Comparison of ENCODE assay signal across 8 cellular contexts in the genomic region with DNA sequence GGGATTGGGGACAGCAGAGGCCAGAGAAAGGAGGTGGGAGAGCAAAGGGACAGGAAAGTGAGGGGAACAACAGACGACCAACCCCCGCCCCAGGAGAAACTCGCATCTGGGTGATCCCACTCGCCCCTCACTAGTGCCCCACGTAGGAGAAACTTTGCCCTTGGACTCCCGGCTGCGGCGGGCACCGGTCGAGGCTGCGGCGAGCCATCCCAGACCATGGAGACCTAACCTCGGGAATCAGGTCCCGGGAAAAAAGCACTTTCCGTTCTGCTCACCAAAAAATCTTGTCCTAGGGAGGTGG. TPM values are rescaled to one million over a fixed set of nuclear protein-coding genes. Genes with fewer than 3 reads are reported as not detected.
DNase-seq lines count a peak whose midpoint lies in the region; ATAC-seq and TF ChIP-seq lines count a peak whose summit lies in the region.

No MANE protein-coding gene starts in this region.

- peaks cover 47 to 68% of the 10 kb centered on the region in 2 donors for H3K4me1 ChIP-seq in thyroid gland

- H3K27ac Mint-ChIP-seq in CD4-positive, alpha-beta T cell: peak overlapping the region; percentile 85
- H3K27ac Mint-ChIP-seq in nephron progenitor cell: no peak overlapping the region

- H3K9me3 ChIP-seq in CD4-positive, alpha-beta T cell (ENCODE audit: control insufficient read depth, low read length): no peaks in the 10 kb centered on the region
- H3K9me3 ChIP-seq in KOPT-K1 (ENCODE audit: insufficient read depth, low read length, poor library complexity, severe bottlenecking) (peaks cover 16% of the 10 kb centered on the region), thyroid gland (no peaks in the 10 kb centered on the region)

- TF ChIP-seq POLR2A in thyroid gland (IDR thresholded peaks at IDR 0.05): no peak

- POLR2A ChIA-PET in CD4-positive, alpha-beta T cell (lab: Charles Lee): interaction anchor here (1.6 to 6.8 kb wide), 9 partner anchors 8 to 186 kb away, joined by 3 to 96 read pairs (median 14); a partner anchor contains a TSS

- peak overlapping the region in 47 of 59 donors; percentile 6 to 68 (median 44) for H3K4me3 ChIP-seq in dorsolateral prefrontal cortex
- H3K4me3 ChIP-seq in thyroid gland (replicated peaks in 1 of 3): peak overlapping the region in 1 of 3 donors; percentile 33

- H3K9me3 Mint-ChIP-seq in CD4-positive, alpha-beta T cell: no peaks in the 10 kb centered on the region
- peaks cover 4% of the 10 kb centered on the region for H3K9me3 Mint-ChIP-seq in nephron progenitor cell

- 3 to 4% methylated on average over 6 to 14 of the region's 15 CpGs for WGBS in thyroid gland, 2 donors

- H3K36me3 ChIP-seq in KOPT-K1 (ENCODE audit: insufficient read depth, low read length): peaks cover 38% of the 10 kb centered on the region
- H3K36me3 ChIP-seq in thyroid gland: no peaks in the 10 kb centered on the region

- H3K27ac ChIP-seq in CD4-positive, alpha-beta T cell (ENCODE audit: low read depth, low read length): peak overlapping the region; percentile 29
- peak overlapping the region; percentile 98 for H3K27ac ChIP-seq in KOPT-K1 (ENCODE audit: low read depth, low read length, poor library complexity, severe bottlenecking)
- H3K27ac ChIP-seq in dorsolateral prefrontal cortex: no peak overlapping the region
- H3K27ac ChIP-seq in thyroid gland: no peak overlapping the region

- DNase-seq in CD4-positive, alpha-beta T cell: no peak
- DNase-seq in dorsolateral prefrontal cortex (no peak), nephron progenitor cell (no peak), globus pallidus (ENCODE audit: low spot score) (no peak), NCI-H2029 treated with DMSO at 0.1 percent for 48 hours (lab: John Stamatoyannopoulos, UW) (no peak), thyroid gland (no peak)

- peaks cover 55% of the 10 kb centered on the region for H3K4me1 Mint-ChIP-seq in CD4-positive, alpha-beta T cell (ENCODE audit: low read depth)
- H3K4me1 Mint-ChIP-seq in nephron progenitor cell: peaks cover 50% of the 10 kb centered on the region

- no peaks in the 10 kb centered on the region for H3K27me3 ChIP-seq in CD4-positive, alpha-beta T cell (ENCODE audit: control insufficient read depth, insufficient read depth, low read length)
- peaks cover 36 to 99% (median 90%) of the 10 kb centered on the region in 45 donors for H3K27me3 ChIP-seq in dorsolateral prefrontal cortex
- H3K27me3 ChIP-seq in thyroid gland: peaks cover 25% of the 10 kb centered on the region

- peak overlapping the region; percentile 90 for H3K4me3 Mint-ChIP-seq in CD4-positive, alpha-beta T cell
- peak overlapping the region; percentile 79 for H3K4me3 Mint-ChIP-seq in nephron progenitor cell

- no peak for TF ChIP-seq CTCF in CD4-positive, alpha-beta T cell (IDR thresholded peaks at IDR 0.05)
- no peak for TF ChIP-seq CTCF in dorsolateral prefrontal cortex (IDR thresholded peaks at IDR 0.05 in 54 of 56, conservative IDR thresholded peaks at IDR 0.05 in 2 of 56; ENCODE audit: low read depth in 1 of 56, partially characterized antibody in 56 of 56)
- TF ChIP-seq CTCF in nephron progenitor cell (IDR thresholded peaks at IDR 0.05): no peak
- no peak for TF ChIP-seq CTCF in thyroid gland (IDR thresholded peaks at IDR 0.05)

- peaks cover 35% of the 10 kb centered on the region for H3K36me3 Mint-ChIP-seq in CD4-positive, alpha-beta T cell (ENCODE audit: low read depth)
- H3K36me3 Mint-ChIP-seq in nephron progenitor cell (ENCODE audit: low read depth): no peaks in the 10 kb centered on the region

- intact Hi-C loops in CD4-positive, alpha-beta T cell (cut with DNase I, micrococcal nuclease): loop anchor here in 1 of 2 experiments (2.0 kb wide), 3 partner anchors 53 to 115 kb away; no protein-coding TSS in a partner anchor
- intact Hi-C loops in dorsolateral prefrontal cortex (cut with DNase I) (no loop called here), thyroid gland (cut with DNase I) (no loop called here)

- H3K27me3 Mint-ChIP-seq in CD4-positive, alpha-beta T cell: no peaks in the 10 kb centered on the region
- H3K27me3 Mint-ChIP-seq in nephron progenitor cell (ENCODE audit: low read depth, poor library complexity): peaks cover 99% of the 10 kb centered on the region

- CTCF ChIA-PET in CD4-positive, alpha-beta T cell (lab: Charles Lee): interaction anchor here (0.9 to 6.0 kb wide), 3 partner anchors 53 to 176 kb away, joined by 3 to 50 read pairs (median 3); no protein-coding TSS in a partner anchor

- no peak for ATAC-seq in CD4-positive, alpha-beta T cell (ENCODE audit: poor library complexity)
- ATAC-seq in HG03460 (IDR thresholded peaks at IDR 0.05; ENCODE audit: unreplicated experiment): no peak

RNA-seq across cellular contexts. Expression of a gene that starts 2.6 kb away (rescaled TPM):
- total RNA-seq in CD4-positive, alpha-beta T cell: 10 to 100 TPM; 13.0 to 15.3 TPM
- total RNA-seq in dorsolateral prefrontal cortex: 1 to 10 TPM in 1 of 120 experiments, under 1 TPM in 35, not detected in 84; 0.13 to 1.8 (median 0.36) TPM
- 1 to 10 TPM in 1 of 4 donors, under 1 TPM in 3; 0.27 to 1.8 (median 0.47) TPM for total RNA-seq in thyroid gland

Comparison
In these comparisons a context has a peak if more than half of its experiments do, and no peak if none do; other contexts are left out.
1. H3K27ac ChIP-seq: peak in CD4-positive, alpha-beta T cell (single experiment) and KOPT-K1 (single experiment); none in dorsolateral prefrontal cortex (0 of 59) and thyroid gland (0 of 3).
2. RNA of a gene that starts 2.6 kb away (total RNA-seq): 13.0 to 15.3 TPM in CD4-positive, alpha-beta T cell; 0.27 to 1.8 TPM in thyroid gland and 0.13 to 1.8 TPM in dorsolateral prefrontal cortex; every median in the first group is over 4 times any median in the second.